20 cellular contexts compared by ENCODE assay signal in genomic region chr22:44894782-44895181, GRCh38.
"Had no signal": no experiment of that assay in that cellular context is flagged by ENCODE, and none has a peak within 500 bp of the region (broad histone marks: within the 10 kb centered on the region; RNA-seq: fewer than 3 reads in every experiment).

No MANE protein-coding gene starts in this region.

- H3K4me3 ChIP-seq: Peyer's patch had no signal

- H3K9me3 Mint-ChIP-seq: activated CD8-positive, alpha-beta T cell treated with anti-CD3 and anti-CD28 coated beads for 36 hours; central memory CD8-positive, alpha-beta T cell had no signal

- H3K27me3 ChIP-seq: Peyer's patch had no signal

- H3K9me3 ChIP-seq: Peyer's patch had no signal

- H3K27ac ChIP-seq: KMS-11, Peyer's patch, RWPE1 had no signal

- H3K4me1 Mint-ChIP-seq: central memory CD8-positive, alpha-beta T cell had no signal

- H3K4me1 ChIP-seq: Peyer's patch had no signal

- H3K9ac ChIP-seq: KMS-11 had no signal

- ATAC-seq: activated CD8-positive, alpha-beta T cell treated with anti-CD3 and anti-CD28 coated beads for 36 hours had no signal

- H3K27me3 Mint-ChIP-seq: central memory CD8-positive, alpha-beta T cell had no signal

- H3K4me2 ChIP-seq: KMS-11 had no signal

- DNase-seq: activated CD4-positive, alpha-beta T cell treated with anti-CD3 and anti-CD28 coated beads for 4 hours; activated CD4-positive, CD25-positive, alpha-beta regulatory T cell; activated CD8-positive, alpha-beta T cell treated with anti-CD3 and anti-CD28 coated beads for 36 hours; activated naive CD4-positive, alpha-beta T cell treated with anti-CD3 and anti-CD28 coated beads, Interleukin-2, amount 50 U/mL, for 16 hours; activated T-cell treated with anti-CD3 and anti-CD28 coated beads, Interleukin-2, amount 50 U/mL, for 1 hour; MV-4-11; NCI-H1092 treated with DMSO at 0.1 percent for 48 hours; NCI-H1436; NCI-H1694 treated with DMSO at 0.1 percent for 48 hours; NCI-H2029 treated with DMSO at 0.1 percent for 48 hours; NCI-H345; NCI-H510A treated with DMSO at 0.1 percent for 48 hours; NCI-H69; SHP77; T-helper 9 cell had no signal

- H3K36me3 ChIP-seq: Peyer's patch had no signal

- H3K27ac Mint-ChIP-seq: activated CD8-positive, alpha-beta T cell treated with anti-CD3 and anti-CD28 coated beads for 36 hours; T-helper 1 cell treated with Interleukin-12 subunit alpha and Interleukin-12 subunit beta and Interleukin-4 antibody, amounts not matched to agents 30 μg/mL and 1 μg/mL, for 36 hours had no signal

- H3K4me3 Mint-ChIP-seq: activated CD8-positive, alpha-beta T cell treated with anti-CD3 and anti-CD28 coated beads for 36 hours; central memory CD8-positive, alpha-beta T cell; T-helper 1 cell treated with Interleukin-12 subunit alpha and Interleukin-12 subunit beta and Interleukin-4 antibody, amounts not matched to agents 30 μg/mL and 1 μg/mL, for 36 hours had no signal
